ENCODE assay signal across 18 cellular contexts in genomic region chr15:52787123-52787503, GRCh38. TPM values are rescaled to one million over a fixed set of nuclear protein-coding genes. Genes with fewer than 3 reads are reported as not detected.
DNase-seq lines count a peak whose midpoint lies in the region; ATAC-seq and TF ChIP-seq lines count a peak whose summit lies in the region.
"Had no signal": no experiment of that assay in that cellular context is flagged by ENCODE, and none has a peak within 500 bp of the region (broad histone marks: within the 10 kb centered on the region; RNA-seq: fewer than 3 reads in every experiment).

No MANE protein-coding gene starts in this region.

- H2AFZ ChIP-seq in neural cell (ENCODE audit: low read depth, low read length), result no peak overlapping the region

- H3K9ac ChIP-seq in neural cell (ENCODE audit: low read length), result peak overlapping the region; percentile 50

- no peaks in the 10 kb centered on the region for H4K20me1 ChIP-seq in neural cell (ENCODE audit: insufficient read depth)

- peak overlapping the region; percentile 38 for H3K27ac Mint-ChIP-seq in glutamatergic neuron (ENCODE audit: unreplicated experiment)
- H3K27ac Mint-ChIP-seq: activated CD8-positive, alpha-beta memory T cell treated with anti-CD3 and anti-CD28 coated beads, Interleukin-2, amount 10 ng/mL, durations not matched to agents 7 days and 5 days; activated naive CD8-positive, alpha-beta T cell; immature natural killer cell; mesothelial cell of epicardium had no signal

- H3K27me3 Mint-ChIP-seq in glutamatergic neuron (ENCODE audit: unreplicated experiment), result peaks cover 21% of the 10 kb centered on the region

- H3K9me2 ChIP-seq in neural cell (ENCODE audit: insufficient read depth, low read length), result no peaks in the 10 kb centered on the region

- TF ChIP-seq RAD21 in neural cell (conservative IDR thresholded peaks at IDR 0.05), result no peak

- peak overlapping the region; percentile 20 for H3K27ac ChIP-seq in neural cell (ENCODE audit: low read length)
- H3K27ac ChIP-seq: C4-2B, SK-N-MC had no signal

- DNase-seq in DMS79 (lab: John Stamatoyannopoulos, UW) (peak; percentile 7), H7 (peak; percentile 78), glutamatergic neuron (peak; percentile 73), AG08395 (ENCODE audit: low spot score) (no peak)
- DNase-seq: activated CD8-positive, alpha-beta memory T cell treated with anti-CD3 and anti-CD28 coated beads, Interleukin-2, amount 10 ng/mL, durations not matched to agents 7 days and 5 days; effector CD8-positive, alpha-beta T cell; immature natural killer cell; KG1 had no signal

- H3K36me3 Mint-ChIP-seq in glutamatergic neuron (ENCODE audit: unreplicated experiment), result no peaks in the 10 kb centered on the region
- H3K36me3 Mint-ChIP-seq: activated CD8-positive, alpha-beta memory T cell treated with anti-CD3 and anti-CD28 coated beads, Interleukin-2, amount 10 ng/mL, durations not matched to agents 7 days and 5 days; activated naive CD8-positive, alpha-beta T cell; immature natural killer cell; mesothelial cell of epicardium had no signal

- H3K4me2 ChIP-seq in neural cell (ENCODE audit: low read length), result no peak overlapping the region

- TF ChIP-seq EP300 in neural cell (conservative IDR thresholded peaks at IDR 0.05; ENCODE audit: poor library complexity, severe bottlenecking), result no peak

- peaks cover 33% of the 10 kb centered on the region for H3K9me3 Mint-ChIP-seq in glutamatergic neuron (ENCODE audit: unreplicated experiment)
- H3K9me3 Mint-ChIP-seq: immature natural killer cell, mesothelial cell of epicardium had no signal

- no peaks in the 10 kb centered on the region for H3K36me3 ChIP-seq in H7 (replicated peaks; ENCODE audit: control insufficient read depth, insufficient read depth, low read length)
- no peaks in the 10 kb centered on the region for H3K36me3 ChIP-seq in neural cell (ENCODE audit: insufficient read depth, low read length)

- H3K4me1 Mint-ChIP-seq in glutamatergic neuron (ENCODE audit: low read depth, unreplicated experiment), result peaks cover 27% of the 10 kb centered on the region

- H3K27me3 ChIP-seq in H7 (ENCODE audit: control insufficient read depth, insufficient read depth, low read length) (peaks cover 88% of the 10 kb centered on the region), neural cell (ENCODE audit: insufficient read depth, low read depth, low read length) (peaks cover 98% of the 10 kb centered on the region)

- H3K79me2 ChIP-seq in neural cell (replicated peaks; ENCODE audit: insufficient read depth, low read length), result no peaks in the 10 kb centered on the region

- ATAC-seq in GM18519 (IDR thresholded peaks at IDR 0.05; ENCODE audit: low FRiP score, unreplicated experiment), result no peak
- no peak for ATAC-seq in GM21737 (IDR thresholded peaks at IDR 0.05; ENCODE audit: unreplicated experiment)
- ATAC-seq: activated CD8-positive, alpha-beta memory T cell treated with anti-CD3 and anti-CD28 coated beads, Interleukin-2, amount 10 ng/mL, durations not matched to agents 7 days and 5 days; GM12878; HCT116 had no signal

- H3K4me3 ChIP-seq in H7 (ENCODE audit: insufficient read depth, low read depth, low read length), result peak overlapping the region; percentile 21
- H3K4me3 ChIP-seq in neural cell (ENCODE audit: low read length), result peak overlapping the region; percentile 77
- H3K4me3 ChIP-seq: GM12878, SK-N-MC had no signal

- TF ChIP-seq CTCF in glutamatergic neuron (IDR thresholded peaks at IDR 0.05; ENCODE audit: partially characterized antibody, unreplicated experiment) (no peak), neural cell (IDR thresholded peaks at IDR 0.05; ENCODE audit: poor library complexity, severe bottlenecking) (no peak)

- H3K9me3 ChIP-seq in neural cell (ENCODE audit: low read length), result peaks cover 6% of the 10 kb centered on the region

- H3K4me3 Mint-ChIP-seq in glutamatergic neuron (ENCODE audit: unreplicated experiment), result peak overlapping the region; percentile 94
- H3K4me3 Mint-ChIP-seq: activated CD8-positive, alpha-beta memory T cell treated with anti-CD3 and anti-CD28 coated beads, Interleukin-2, amount 10 ng/mL, durations not matched to agents 7 days and 5 days had no signal

- H3F3A ChIP-seq in neural cell (ENCODE audit: insufficient read depth, low read length, poor library complexity, severe bottlenecking), result no peaks in the 10 kb centered on the region

TF ChIP-seq in neural cell, 6 proteins besides CTCF, POLR2A, EP300 and RAD21:
- peak; percentile 40 for TF ChIP-seq POLR2AphosphoS5 (IDR thresholded peaks at IDR 0.05)
- TF ChIP-seq TAF1 (IDR thresholded peaks at IDR 0.05; ENCODE audit: low read depth), result no peak
- TF ChIP-seq EZH2 (IDR thresholded peaks at IDR 0.05; ENCODE audit: borderline replicate concordance, insufficient read depth, low read length, poor library complexity, severe bottlenecking), result peak; percentile 87
- TF ChIP-seq SMC3 (conservative IDR thresholded peaks at IDR 0.05; ENCODE audit: poor library complexity), result no peak
TF ChIP-seq in neural cell: peak in this region for 2.

RNA-seq across cellular contexts. Expression of gene ONECUT1, which starts 3.0 kb away (rescaled TPM):
- 8.0 and 25.0 TPM in 2 replicates for total RNA-seq in H7 (2014; rRNA removed; shearing (Covaris generic))
- 48.9 TPM for total RNA-seq in glutamatergic neuron (ENCODE audit: unreplicated experiment)
- 1.2 and 3.4 TPM in 2 replicates for polyA plus RNA-seq in neural cell
- 6.8 and 25.6 TPM in 2 replicates for polyA minus RNA-seq in neural cell
- total RNA-seq: activated CD8-positive, alpha-beta memory T cell treated with anti-CD3 and anti-CD28 coated beads, Interleukin-2, amount 10 ng/mL, durations not matched to agents 7 days and 5 days; osteocyte had no signal
- polyA plus RNA-seq: GM12878, immature natural killer cell had no signal
